Comparison of ENCODE assay signal across 1 cellular context in the genomic region with DNA sequence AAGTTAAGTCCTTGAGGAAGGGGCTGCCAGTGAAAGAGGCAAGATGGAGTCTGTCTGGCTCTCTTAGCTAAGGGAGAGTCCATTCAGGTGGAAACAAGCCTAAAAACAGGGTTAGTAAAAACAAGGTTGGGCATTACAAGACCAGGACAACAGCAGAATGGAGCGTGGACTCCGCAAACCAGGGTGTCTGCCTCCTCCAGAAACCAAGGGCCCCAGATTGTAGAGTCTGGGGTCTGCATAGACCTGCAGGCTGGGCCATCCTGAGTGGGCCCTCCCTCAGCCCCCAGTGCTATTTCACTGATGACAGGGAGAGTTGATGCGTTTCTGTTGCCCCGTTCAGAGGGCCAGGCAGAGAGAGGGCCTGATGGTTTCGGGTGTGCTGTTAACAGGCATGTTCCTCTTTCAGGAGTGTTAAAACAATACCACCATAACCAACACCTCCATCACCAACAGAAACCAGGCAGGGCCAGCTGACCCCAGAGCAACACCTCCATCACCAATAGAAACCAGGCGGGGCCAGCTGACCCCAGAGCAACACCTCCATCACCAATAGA.
TF ChIP-seq lines count a peak whose summit lies in the region.

No MANE protein-coding gene starts in this region.

TF ChIP-seq in GM12878, 131 proteins besides CTCF, POLR2A, EP300 and RAD21 (continued from another document):
- TF ChIP-seq, protein P1, sequence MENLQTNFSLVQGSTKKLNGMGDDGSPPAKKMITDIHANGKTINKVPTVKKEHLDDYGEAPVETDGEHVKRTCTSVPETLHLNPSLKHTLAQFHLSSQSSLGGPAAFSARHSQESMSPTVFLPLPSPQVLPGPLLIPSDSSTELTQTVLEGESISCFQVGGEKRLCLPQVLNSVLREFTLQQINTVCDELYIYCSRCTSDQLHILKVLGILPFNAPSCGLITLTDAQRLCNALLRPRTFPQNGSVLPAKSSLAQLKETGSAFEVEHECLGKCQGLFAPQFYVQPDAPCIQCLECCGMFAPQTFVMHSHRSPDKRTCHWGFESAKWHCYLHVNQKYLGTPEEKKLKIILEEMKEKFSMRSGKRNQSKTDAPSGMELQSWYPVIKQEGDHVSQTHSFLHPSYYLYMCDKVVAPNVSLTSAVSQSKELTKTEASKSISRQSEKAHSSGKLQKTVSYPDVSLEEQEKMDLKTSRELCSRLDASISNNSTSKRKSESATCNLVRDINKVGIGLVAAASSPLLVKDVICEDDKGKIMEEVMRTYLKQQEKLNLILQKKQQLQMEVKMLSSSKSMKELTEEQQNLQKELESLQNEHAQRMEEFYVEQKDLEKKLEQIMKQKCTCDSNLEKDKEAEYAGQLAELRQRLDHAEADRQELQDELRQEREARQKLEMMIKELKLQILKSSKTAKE (IDR thresholded peaks at IDR 0.05; ENCODE audit: low read depth, poor library complexity, severe bottlenecking): peak; percentile 34
- TF ChIP-seq SP1 (IDR thresholded peaks at IDR 0.05; ENCODE audit: low read depth, low read length): peak; percentile 22
- peak; percentile 30; the same call in 1 of the 2 replicates for TF ChIP-seq NBN (IDR thresholded peaks at IDR 0.05)
- peak; percentile 35 for TF ChIP-seq KLF5 (IDR thresholded peaks at IDR 0.05; ENCODE audit: partially characterized antibody)
- peak; percentile 45 to 73; a peak in 3 of 4 replicates for TF ChIP-seq BHLHE40 (IDR thresholded peaks at IDR 0.05; ENCODE audit: borderline replicate concordance in 1 of 2, low read depth in 2 of 2, low read length in 1 of 2)
- TF ChIP-seq ATF7 (IDR thresholded peaks at IDR 0.05; ENCODE audit: low read depth): peak; percentile 47
- TF ChIP-seq, protein P2, sequence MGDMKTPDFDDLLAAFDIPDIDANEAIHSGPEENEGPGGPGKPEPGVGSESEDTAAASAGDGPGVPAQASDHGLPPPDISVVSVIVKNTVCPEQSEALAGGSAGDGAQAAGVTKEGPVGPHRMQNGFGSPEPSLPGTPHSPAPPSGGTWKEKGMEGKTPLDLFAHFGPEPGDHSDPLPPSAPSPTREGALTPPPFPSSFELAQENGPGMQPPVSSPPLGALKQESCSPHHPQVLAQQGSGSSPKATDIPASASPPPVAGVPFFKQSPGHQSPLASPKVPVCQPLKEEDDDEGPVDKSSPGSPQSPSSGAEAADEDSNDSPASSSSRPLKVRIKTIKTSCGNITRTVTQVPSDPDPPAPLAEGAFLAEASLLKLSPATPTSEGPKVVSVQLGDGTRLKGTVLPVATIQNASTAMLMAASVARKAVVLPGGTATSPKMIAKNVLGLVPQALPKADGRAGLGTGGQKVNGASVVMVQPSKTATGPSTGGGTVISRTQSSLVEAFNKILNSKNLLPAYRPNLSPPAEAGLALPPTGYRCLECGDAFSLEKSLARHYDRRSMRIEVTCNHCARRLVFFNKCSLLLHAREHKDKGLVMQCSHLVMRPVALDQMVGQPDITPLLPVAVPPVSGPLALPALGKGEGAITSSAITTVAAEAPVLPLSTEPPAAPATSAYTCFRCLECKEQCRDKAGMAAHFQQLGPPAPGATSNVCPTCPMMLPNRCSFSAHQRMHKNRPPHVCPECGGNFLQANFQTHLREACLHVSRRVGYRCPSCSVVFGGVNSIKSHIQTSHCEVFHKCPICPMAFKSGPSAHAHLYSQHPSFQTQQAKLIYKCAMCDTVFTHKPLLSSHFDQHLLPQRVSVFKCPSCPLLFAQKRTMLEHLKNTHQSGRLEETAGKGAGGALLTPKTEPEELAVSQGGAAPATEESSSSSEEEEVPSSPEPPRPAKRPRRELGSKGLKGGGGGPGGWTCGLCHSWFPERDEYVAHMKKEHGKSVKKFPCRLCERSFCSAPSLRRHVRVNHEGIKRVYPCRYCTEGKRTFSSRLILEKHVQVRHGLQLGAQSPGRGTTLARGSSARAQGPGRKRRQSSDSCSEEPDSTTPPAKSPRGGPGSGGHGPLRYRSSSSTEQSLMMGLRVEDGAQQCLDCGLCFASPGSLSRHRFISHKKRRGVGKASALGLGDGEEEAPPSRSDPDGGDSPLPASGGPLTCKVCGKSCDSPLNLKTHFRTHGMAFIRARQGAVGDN (IDR thresholded peaks at IDR 0.05): peak; percentile 80
- TF ChIP-seq DPF2 (IDR thresholded peaks at IDR 0.05): peak; percentile 73; the same call in 1 of the 2 replicates
- peak; percentile 49 for TF ChIP-seq NR2C1 (IDR thresholded peaks at IDR 0.05)
- TF ChIP-seq GATAD2B (conservative IDR thresholded peaks at IDR 0.05; ENCODE audit: low read depth): peak; percentile 78
- peak; percentile 54; the same call in 1 of the 2 replicates for TF ChIP-seq SPI1 (IDR thresholded peaks at IDR 0.05; ENCODE audit: borderline replicate concordance, insufficient read depth, low read depth, low read length)
- TF ChIP-seq IKZF1 (conservative IDR thresholded peaks at IDR 0.05): peak; percentile 55; the same call in 1 of the 2 replicates
- peak; percentile 90 for TF ChIP-seq NR2F1 (conservative IDR thresholded peaks at IDR 0.05)
- TF ChIP-seq ZNF207 (IDR thresholded peaks at IDR 0.05; ENCODE audit: borderline replicate concordance): 0 out of 2 replicates have a peak, but pooled peaks have one; percentile 49
- TF ChIP-seq IRF4 (IDR thresholded peaks at IDR 0.05; ENCODE audit: low read depth, low read length): 0 out of 2 replicates have a peak, but pooled peaks have one; percentile 14
- peak; percentile 52; the same call in 1 of the 2 replicates for TF ChIP-seq MYB (IDR thresholded peaks at IDR 0.05; ENCODE audit: borderline replicate concordance, low read depth, low read length)
- peak in 1 of 2 experiments; percentile 65; a peak in 1 of 4 replicates for TF ChIP-seq SRF (IDR thresholded peaks at IDR 0.05; ENCODE audit: low read depth in 2 of 2, low read length in 2 of 2)
- peak; percentile 55; the same call in 1 of the 2 replicates for TF ChIP-seq SMARCA5 (IDR thresholded peaks at IDR 0.05)
- peak; percentile 29; the same call in 1 of the 2 replicates for TF ChIP-seq CREM (IDR thresholded peaks at IDR 0.05; ENCODE audit: low read depth)
- TF ChIP-seq RAD51 (IDR thresholded peaks at IDR 0.05): peak; percentile 48; the same call in 1 of the 2 replicates
- TF ChIP-seq, protein P3, sequence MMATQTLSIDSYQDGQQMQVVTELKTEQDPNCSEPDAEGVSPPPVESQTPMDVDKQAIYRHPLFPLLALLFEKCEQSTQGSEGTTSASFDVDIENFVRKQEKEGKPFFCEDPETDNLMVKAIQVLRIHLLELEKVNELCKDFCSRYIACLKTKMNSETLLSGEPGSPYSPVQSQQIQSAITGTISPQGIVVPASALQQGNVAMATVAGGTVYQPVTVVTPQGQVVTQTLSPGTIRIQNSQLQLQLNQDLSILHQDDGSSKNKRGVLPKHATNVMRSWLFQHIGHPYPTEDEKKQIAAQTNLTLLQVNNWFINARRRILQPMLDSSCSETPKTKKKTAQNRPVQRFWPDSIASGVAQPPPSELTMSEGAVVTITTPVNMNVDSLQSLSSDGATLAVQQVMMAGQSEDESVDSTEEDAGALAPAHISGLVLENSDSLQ (IDR thresholded peaks at IDR 0.05): peak; percentile 27; the same call in 1 of the 2 replicates
- TF ChIP-seq CHD2 (IDR thresholded peaks at IDR 0.05; ENCODE audit: borderline replicate concordance, low read depth, low read length): 0 out of 2 replicates have a peak, but pooled peaks have one; percentile 29
- peak; percentile 67; the same call in 1 of the 2 replicates for TF ChIP-seq MTA2 (IDR thresholded peaks at IDR 0.05; ENCODE audit: low read depth)
- TF ChIP-seq, protein P4, sequence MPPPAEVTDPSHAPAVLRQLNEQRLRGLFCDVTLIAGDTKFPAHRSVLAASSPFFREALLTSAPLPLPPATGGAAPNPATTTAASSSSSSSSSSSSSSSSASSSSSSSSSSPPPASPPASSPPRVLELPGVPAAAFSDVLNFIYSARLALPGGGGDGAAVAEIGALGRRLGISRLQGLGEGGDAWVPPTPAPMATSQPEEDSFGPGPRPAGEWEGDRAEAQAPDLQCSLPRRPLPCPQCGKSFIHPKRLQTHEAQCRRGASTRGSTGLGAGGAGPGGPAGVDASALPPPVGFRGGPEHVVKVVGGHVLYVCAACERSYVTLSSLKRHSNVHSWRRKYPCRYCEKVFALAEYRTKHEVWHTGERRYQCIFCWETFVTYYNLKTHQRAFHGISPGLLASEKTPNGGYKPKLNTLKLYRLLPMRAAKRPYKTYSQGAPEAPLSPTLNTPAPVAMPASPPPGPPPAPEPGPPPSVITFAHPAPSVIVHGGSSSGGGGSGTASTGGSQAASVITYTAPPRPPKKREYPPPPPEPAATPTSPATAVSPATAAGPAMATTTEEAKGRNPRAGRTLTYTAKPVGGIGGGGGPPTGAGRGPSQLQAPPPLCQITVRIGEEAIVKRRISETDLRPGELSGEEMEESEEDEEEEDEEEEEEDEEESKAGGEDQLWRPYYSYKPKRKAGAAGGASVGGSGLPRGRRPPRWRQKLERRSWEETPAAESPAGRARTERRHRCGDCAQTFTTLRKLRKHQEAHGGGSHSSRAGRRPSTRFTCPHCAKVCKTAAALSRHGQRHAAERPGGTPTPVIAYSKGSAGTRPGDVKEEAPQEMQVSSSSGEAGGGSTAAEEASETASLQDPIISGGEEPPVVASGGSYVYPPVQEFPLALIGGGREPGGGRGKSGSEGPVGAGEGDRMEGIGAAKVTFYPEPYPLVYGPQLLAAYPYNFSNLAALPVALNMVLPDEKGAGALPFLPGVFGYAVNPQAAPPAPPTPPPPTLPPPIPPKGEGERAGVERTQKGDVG (CRISPR knock-in tag; IDR thresholded peaks at IDR 0.05): peak; percentile 15; the same call in 1 of the 2 replicates
- TF ChIP-seq, protein P5, sequence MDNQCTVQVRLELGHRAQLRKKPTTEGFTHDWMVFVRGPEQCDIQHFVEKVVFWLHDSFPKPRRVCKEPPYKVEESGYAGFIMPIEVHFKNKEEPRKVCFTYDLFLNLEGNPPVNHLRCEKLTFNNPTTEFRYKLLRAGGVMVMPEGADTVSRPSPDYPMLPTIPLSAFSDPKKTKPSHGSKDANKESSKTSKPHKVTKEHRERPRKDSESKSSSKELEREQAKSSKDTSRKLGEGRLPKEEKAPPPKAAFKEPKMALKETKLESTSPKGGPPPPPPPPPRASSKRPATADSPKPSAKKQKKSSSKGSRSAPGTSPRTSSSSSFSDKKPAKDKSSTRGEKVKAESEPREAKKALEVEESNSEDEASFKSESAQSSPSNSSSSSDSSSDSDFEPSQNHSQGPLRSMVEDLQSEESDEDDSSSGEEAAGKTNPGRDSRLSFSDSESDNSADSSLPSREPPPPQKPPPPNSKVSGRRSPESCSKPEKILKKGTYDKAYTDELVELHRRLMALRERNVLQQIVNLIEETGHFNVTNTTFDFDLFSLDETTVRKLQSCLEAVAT (IDR thresholded peaks at IDR 0.05): peak; percentile 92
- TF ChIP-seq RUNX3 (IDR thresholded peaks at IDR 0.05; ENCODE audit: low read length): peak; percentile 34; the same call in 1 of the 2 replicates
- 0 out of 2 replicates have a peak, but pooled peaks have one; percentile 50 for TF ChIP-seq HDGF (IDR thresholded peaks at IDR 0.05)
